8 cellular contexts compared by ENCODE assay signal in genomic region chr11:101914737-101915426, GRCh38. TPM values are rescaled to one million over a fixed set of nuclear protein-coding genes. Genes with fewer than 3 reads are reported as not detected.
DNase-seq lines count a peak whose midpoint lies in the region; ATAC-seq and TF ChIP-seq lines count a peak whose summit lies in the region.

TSS of gene CEP126 (plus strand) at chr11:101915010. CDS start at chr11:101915285, 275 bp downstream.

- peaks cover 25% of the 10 kb centered on the region for H3K4me1 Mint-ChIP-seq in CD4-positive, alpha-beta T cell (ENCODE audit: low read depth)

- peak within 1 kb of the TSS; percentile 87 for H3K27ac Mint-ChIP-seq in CD4-positive, alpha-beta T cell

- DNase-seq in CD4-positive, alpha-beta T cell = peak; percentile 81 to 94 (median 90)
- DNase-seq in HS-27A (ENCODE audit: low read depth) = peak; percentile 74
- DNase-seq in NK-92 (lab: John Stamatoyannopoulos, UW; ENCODE audit: unreplicated experiment) = peak; percentile 49
- DNase-seq in activated T-cell treated with anti-CD3 and anti-CD28 coated beads for 1 hour (ENCODE audit: low read depth) = peak; percentile 88
- DNase-seq in epidermal melanocyte (ENCODE audit: insufficient read length, low spot score) = peak; percentile 88
- peak; percentile 92 for DNase-seq in middle frontal gyrus (ENCODE audit: extremely low spot score, low spot score)
- DNase-seq in stimulated activated CD8-positive, alpha-beta memory T cell treated with anti-CD3 and anti-CD28 coated beads, Interleukin-2, amount 100 ng/mL, for 1 hour (ENCODE audit: low read depth in 2 of 2) = peak; percentile 85 to 87

- peak; percentile 88 for ATAC-seq in CD4-positive, alpha-beta T cell (ENCODE audit: poor library complexity)
- ATAC-seq in GM19468 (IDR thresholded peaks at IDR 0.05; ENCODE audit: extremely low read depth, unreplicated experiment) = peak; percentile 99

- H3K27me3 Mint-ChIP-seq in CD4-positive, alpha-beta T cell = peaks cover 4% of the 10 kb centered on the region

- POLR2A ChIA-PET in CD4-positive, alpha-beta T cell (lab: Charles Lee) = interaction anchor here (0.6 to 1.2 kb wide), 4 partner anchors 9 to 1357 kb away, joined by 3 to 5 read pairs (median 3); partner anchors contain the start of gene DYNC2H1

- H3K4me3 Mint-ChIP-seq in CD4-positive, alpha-beta T cell = peak within 1 kb of the TSS; percentile 96

- no peaks in the 10 kb centered on the region for H3K9me3 ChIP-seq in CD4-positive, alpha-beta T cell (ENCODE audit: control insufficient read depth, low read length)

- H3K36me3 Mint-ChIP-seq in CD4-positive, alpha-beta T cell (ENCODE audit: low read depth) = peaks cover 8% of the 10 kb centered on the region

- H3K27me3 ChIP-seq in CD4-positive, alpha-beta T cell (ENCODE audit: control insufficient read depth, insufficient read depth, low read length) = no peaks in the 10 kb centered on the region

- H3K27ac ChIP-seq in CD4-positive, alpha-beta T cell (ENCODE audit: low read depth, low read length) = peak within 1 kb of the TSS; percentile 69

- peak; percentile 9 for TF ChIP-seq CTCF in CD4-positive, alpha-beta T cell (IDR thresholded peaks at IDR 0.05)

- intact Hi-C loops in CD4-positive, alpha-beta T cell (cut with DNase I, micrococcal nuclease) = loop anchor here (5.0 to 10.0 kb wide), 3 partner anchors 92 to 1197 kb away; no protein-coding TSS in a partner anchor

- CTCF ChIA-PET in CD4-positive, alpha-beta T cell (lab: Charles Lee) = interaction anchor here (0.8 to 1.1 kb wide), 3 partner anchors 82 to 354 kb away, joined by 3 to 4 read pairs (median 3); no protein-coding TSS in a partner anchor

- no peaks in the 10 kb centered on the region for H3K9me3 Mint-ChIP-seq in CD4-positive, alpha-beta T cell

RNA-seq across cellular contexts. Expression of gene CEP126, which starts in this region (rescaled TPM):
- 1 to 10 TPM in 1 of 2 experiments, under 1 TPM in 1; 0.96 to 1.2 TPM for total RNA-seq in CD4-positive, alpha-beta T cell

Comparison
In these comparisons a context has a peak if more than half of its experiments do, and no peak if none do; other contexts are left out.
1. Peak in every context shown above with its lines: DNase-seq, ATAC-seq and H3K27ac ChIP-seq.